Comparison of ENCODE assay signal across 9 cellular contexts in the genomic region with DNA sequence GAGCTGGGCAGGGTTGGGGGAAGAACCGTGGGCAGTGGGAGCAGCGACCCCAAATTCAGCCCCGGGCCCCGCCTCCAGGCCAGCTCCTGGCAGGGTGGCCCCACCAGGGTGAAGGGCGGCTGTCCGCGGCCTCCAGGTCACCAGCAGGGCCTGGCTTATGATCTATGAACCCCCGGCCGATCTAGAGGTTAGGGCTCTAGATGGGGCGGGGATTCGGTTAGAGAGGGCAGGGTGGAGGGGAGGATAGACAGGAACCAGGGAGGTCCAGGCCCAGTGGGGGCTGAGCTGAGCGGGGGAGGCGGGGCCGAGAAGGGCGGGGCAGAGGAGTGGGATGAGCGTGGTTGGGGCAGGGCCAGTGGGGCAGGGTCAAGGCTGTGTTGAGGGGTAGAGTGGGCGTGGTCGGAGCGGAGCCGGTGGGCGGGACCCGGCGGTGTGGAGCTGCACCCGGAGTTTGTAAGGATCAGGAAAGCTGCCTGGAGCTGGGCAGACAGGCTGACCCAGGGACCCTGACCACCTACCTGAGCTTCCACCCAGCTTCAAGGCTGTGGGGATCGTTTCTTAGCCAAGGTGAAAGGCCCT. TPM values are rescaled to one million over a fixed set of nuclear protein-coding genes. Genes with fewer than 3 reads are reported as not detected.
A peak's percentile ranks its signal among the peaks of the same experiment; 100 is the strongest.
DNase-seq lines count a peak whose midpoint lies in the region; ATAC-seq lines count a peak whose summit lies in the region.
"Had no signal": no experiment of that assay in that cellular context is flagged by ENCODE, and none has a peak within 500 bp of the region (broad histone marks: within the 10 kb centered on the region; RNA-seq: fewer than 3 reads in every experiment).

No MANE protein-coding gene starts in this region.

- H3K27me3 ChIP-seq in aorta (ENCODE audit: control insufficient read depth in 1 of 2, insufficient read depth in 2 of 2, low read length in 1 of 2): no peaks in the 10 kb centered on the region

- peak; percentile 24 for DNase-seq in activated CD4-positive, alpha-beta T cell treated with anti-CD3 and anti-CD28 coated beads for 1 hour
- DNase-seq in activated CD4-positive, alpha-beta T cell treated with anti-CD3 and anti-CD28 coated beads, Interleukin-2, amount 10 ng/mL, durations not matched to agents 7 days and 5 days: no peak
- DNase-seq in left cardiac atrium (peak; percentile 93), posterior vena cava (ENCODE audit: low spot score) (peak; percentile 89), aorta (peak; percentile 70 to 88), NCI-H1417 treated with DMSO at 0.1 percent for 48 hours (lab: John Stamatoyannopoulos, UW) (no peak)

- H3K4me1 Mint-ChIP-seq in activated CD4-positive, alpha-beta T cell treated with anti-CD3 and anti-CD28 coated beads, Interleukin-2, amount 10 ng/mL, durations not matched to agents 7 days and 5 days: peaks cover 14% of the 10 kb centered on the region
- H3K4me1 Mint-ChIP-seq in activated naive CD4-positive, alpha-beta T cell treated with anti-CD3 and anti-CD28 coated beads, Interleukin-2, amount 50 U/mL, for 24 hours: peaks cover 9% of the 10 kb centered on the region

- H3K4me3 ChIP-seq in aorta (ENCODE audit: low read length in 2 of 2): no peak overlapping the region

- CTCF ChIA-PET in activated CD4-positive, alpha-beta T cell treated with anti-CD3 and anti-CD28 coated beads, Interleukin-2, amount 10 ng/mL, durations not matched to agents 7 days and 5 days (lab: Charles Lee): interaction anchor here (0.6 to 2.2 kb wide), 11 partner anchors 11 to 1731 kb away, joined by 3 to 6 read pairs (median 3); a partner anchor contains a TSS

- no peaks in the 10 kb centered on the region for H3K36me3 Mint-ChIP-seq in activated CD4-positive, alpha-beta T cell treated with anti-CD3 and anti-CD28 coated beads, Interleukin-2, amount 10 ng/mL, durations not matched to agents 7 days and 5 days (ENCODE audit: low read depth)
- no peaks in the 10 kb centered on the region for H3K36me3 Mint-ChIP-seq in activated naive CD4-positive, alpha-beta T cell treated with anti-CD3 and anti-CD28 coated beads, Interleukin-2, amount 50 U/mL, for 24 hours

- H3K9me3 Mint-ChIP-seq in activated CD4-positive, alpha-beta T cell treated with anti-CD3 and anti-CD28 coated beads, Interleukin-2, amount 10 ng/mL, durations not matched to agents 7 days and 5 days: no peaks in the 10 kb centered on the region
- H3K9me3 Mint-ChIP-seq in activated naive CD4-positive, alpha-beta T cell treated with anti-CD3 and anti-CD28 coated beads, Interleukin-2, amount 50 U/mL, for 24 hours: no peaks in the 10 kb centered on the region

- no peak overlapping the region for H3K27ac Mint-ChIP-seq in activated CD4-positive, alpha-beta T cell treated with anti-CD3 and anti-CD28 coated beads, Interleukin-2, amount 10 ng/mL, durations not matched to agents 7 days and 5 days
- no peak overlapping the region for H3K27ac Mint-ChIP-seq in activated naive CD4-positive, alpha-beta T cell treated with anti-CD3 and anti-CD28 coated beads, Interleukin-2, amount 50 U/mL, for 24 hours

- 20 to 25% methylated on average over 25 of the region's 25 CpGs for WGBS in aorta, 2 donors

- no peaks in the 10 kb centered on the region for H3K9me3 ChIP-seq in aorta (ENCODE audit: control insufficient read depth, low read length)

- no peak overlapping the region for H3K4me3 Mint-ChIP-seq in activated CD4-positive, alpha-beta T cell treated with anti-CD3 and anti-CD28 coated beads, Interleukin-2, amount 10 ng/mL, durations not matched to agents 7 days and 5 days
- peak overlapping the region; percentile 77 for H3K4me3 Mint-ChIP-seq in activated naive CD4-positive, alpha-beta T cell treated with anti-CD3 and anti-CD28 coated beads, Interleukin-2, amount 50 U/mL, for 24 hours

- H3K4me1 ChIP-seq in aorta (ENCODE audit: control insufficient read depth in 1 of 2, insufficient read depth in 2 of 2, low read length in 2 of 2): no peaks in the 10 kb centered on the region

- no peaks in the 10 kb centered on the region for H3K36me3 ChIP-seq in aorta (ENCODE audit: control insufficient read depth in 1 of 2, insufficient read depth in 2 of 2, low read length in 1 of 2)

- POLR2A ChIA-PET in activated CD4-positive, alpha-beta T cell treated with anti-CD3 and anti-CD28 coated beads, Interleukin-2, amount 10 ng/mL, durations not matched to agents 7 days and 5 days (lab: Charles Lee): no interaction called here

- ATAC-seq in left cardiac atrium: peak; percentile 92 to 98
- ATAC-seq in aorta (ENCODE audit: low FRiP score): peak; percentile 88
- ATAC-seq in GM21381 (IDR thresholded peaks at IDR 0.05; ENCODE audit: unreplicated experiment): no peak

- H3K27me3 Mint-ChIP-seq in activated CD4-positive, alpha-beta T cell treated with anti-CD3 and anti-CD28 coated beads, Interleukin-2, amount 10 ng/mL, durations not matched to agents 7 days and 5 days: peaks cover 10% of the 10 kb centered on the region
- peaks cover 2% of the 10 kb centered on the region for H3K27me3 Mint-ChIP-seq in activated naive CD4-positive, alpha-beta T cell treated with anti-CD3 and anti-CD28 coated beads, Interleukin-2, amount 50 U/mL, for 24 hours

- intact Hi-C loops in left cardiac atrium (cut with DNase I) (no loop called here), posterior vena cava (cut with DNase I) (no loop called here), aorta (cut with DNase I) (no loop called here)

- H3K27ac ChIP-seq in aorta (ENCODE audit: low read depth in 1 of 2, low read length in 2 of 2): no peak overlapping the region
- H3K27ac ChIP-seq: SK-N-MC had no signal

RNA-seq across cellular contexts. Expression of a gene that starts 29.3 kb away (rescaled TPM):
- not detected for total RNA-seq in activated CD4-positive, alpha-beta T cell treated with anti-CD3 and anti-CD28 coated beads, Interleukin-2, amount 10 ng/mL, durations not matched to agents 7 days and 5 days
- total RNA-seq in left cardiac atrium (not detected), posterior vena cava (not detected), aorta (not detected)
- not detected for polyA plus RNA-seq in aorta

RNA-seq across cellular contexts. Expression of a gene that starts 36.6 kb away (rescaled TPM):
- total RNA-seq in activated CD4-positive, alpha-beta T cell treated with anti-CD3 and anti-CD28 coated beads, Interleukin-2, amount 10 ng/mL, durations not matched to agents 7 days and 5 days: under 1 TPM; 0.27 to 0.56 TPM
- total RNA-seq in left cardiac atrium (1 to 10 TPM; 1.7 to 2.1 TPM), posterior vena cava (1 to 10 TPM; 1.5 to 2.1 TPM), aorta (1 to 10 TPM; 1.4 to 3.3 TPM)
- 1 to 10 TPM in 1 of 2 donors, under 1 TPM in 1; 0.43 to 1.8 TPM for polyA plus RNA-seq in aorta

Comparison
In these comparisons a context has a peak if more than half of its experiments do, and no peak if none do; other contexts are left out.
1. DNase-seq: peak in activated CD4-positive, alpha-beta T cell treated with anti-CD3 and anti-CD28 coated beads for 1 hour (single experiment), left cardiac atrium (single experiment), posterior vena cava (single experiment) and aorta (2 of 2); none in activated CD4-positive, alpha-beta T cell treated with anti-CD3 and anti-CD28 coated beads, Interleukin-2, amount 10 ng/mL, durations not matched to agents 7 days and 5 days (single experiment) and NCI-H1417 treated with DMSO at 0.1 percent for 48 hours (single experiment).